In the genomic region with DNA sequence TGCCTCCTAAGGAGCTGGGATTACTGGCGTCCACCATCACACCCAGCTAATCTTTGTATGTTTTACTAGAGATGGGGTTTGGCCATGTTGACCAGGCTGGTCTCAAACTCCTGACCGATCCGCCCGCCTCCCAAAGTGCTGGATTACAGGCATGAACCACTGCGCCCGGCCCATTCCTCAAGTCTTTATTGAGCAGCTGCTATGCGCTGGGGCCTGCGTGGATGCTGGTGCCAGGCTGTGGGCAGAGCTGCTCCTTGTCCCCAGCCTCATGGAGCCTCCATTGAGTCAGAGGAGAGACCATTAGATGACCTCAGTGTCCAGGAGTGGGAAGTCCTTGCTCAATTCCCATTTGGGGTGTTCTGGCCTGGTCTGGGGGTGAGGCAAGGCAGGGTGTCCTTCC, we compare ENCODE assay signal across 1 cellular context.
TF ChIP-seq lines count a peak whose summit lies in the region.

No MANE protein-coding gene starts in this region.

TF ChIP-seq in IMR-90, 13 proteins besides CTCF, POLR2A, EP300 and RAD21:
- TF ChIP-seq MAFK (IDR thresholded peaks at IDR 0.05; ENCODE audit: low read depth, low read length) (no peak), MXI1 (IDR thresholded peaks at IDR 0.05; ENCODE audit: borderline replicate concordance, low read depth, low read length) (no peak), MAZ (IDR thresholded peaks at IDR 0.05; ENCODE audit: borderline replicate concordance, low read depth, low read length) (no peak), RFX5 (IDR thresholded peaks at IDR 0.05; ENCODE audit: low read depth, low read length) (no peak), USF2 (IDR thresholded peaks at IDR 0.05; ENCODE audit: low read depth, low read length) (no peak), SMC3 (IDR thresholded peaks at IDR 0.05; ENCODE audit: low read depth, low read length) (no peak), CEBPB (IDR thresholded peaks at IDR 0.05; ENCODE audit: low read depth, low read length) (no peak), FOS (IDR thresholded peaks at IDR 0.05; ENCODE audit: low read depth, low read length) (no peak), NFE2L2 (IDR thresholded peaks at IDR 0.05; ENCODE audit: low read depth, low read length) (no peak), CHD1 (IDR thresholded peaks at IDR 0.05; ENCODE audit: low read depth, low read length) (no peak), RCOR1 (IDR thresholded peaks at IDR 0.05; ENCODE audit: insufficient replicate concordance, low read length) (no peak), BHLHE40 (IDR thresholded peaks at IDR 0.05; ENCODE audit: low read depth, low read length) (no peak)
- TF ChIP-seq, protein P1, sequence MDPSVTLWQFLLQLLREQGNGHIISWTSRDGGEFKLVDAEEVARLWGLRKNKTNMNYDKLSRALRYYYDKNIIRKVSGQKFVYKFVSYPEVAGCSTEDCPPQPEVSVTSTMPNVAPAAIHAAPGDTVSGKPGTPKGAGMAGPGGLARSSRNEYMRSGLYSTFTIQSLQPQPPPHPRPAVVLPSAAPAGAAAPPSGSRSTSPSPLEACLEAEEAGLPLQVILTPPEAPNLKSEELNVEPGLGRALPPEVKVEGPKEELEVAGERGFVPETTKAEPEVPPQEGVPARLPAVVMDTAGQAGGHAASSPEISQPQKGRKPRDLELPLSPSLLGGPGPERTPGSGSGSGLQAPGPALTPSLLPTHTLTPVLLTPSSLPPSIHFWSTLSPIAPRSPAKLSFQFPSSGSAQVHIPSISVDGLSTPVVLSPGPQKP (IDR thresholded peaks at IDR 0.05; ENCODE audit: borderline replicate concordance, low read depth, low read length): no peak
